3 cellular contexts compared by ENCODE assay signal in the genomic region with DNA sequence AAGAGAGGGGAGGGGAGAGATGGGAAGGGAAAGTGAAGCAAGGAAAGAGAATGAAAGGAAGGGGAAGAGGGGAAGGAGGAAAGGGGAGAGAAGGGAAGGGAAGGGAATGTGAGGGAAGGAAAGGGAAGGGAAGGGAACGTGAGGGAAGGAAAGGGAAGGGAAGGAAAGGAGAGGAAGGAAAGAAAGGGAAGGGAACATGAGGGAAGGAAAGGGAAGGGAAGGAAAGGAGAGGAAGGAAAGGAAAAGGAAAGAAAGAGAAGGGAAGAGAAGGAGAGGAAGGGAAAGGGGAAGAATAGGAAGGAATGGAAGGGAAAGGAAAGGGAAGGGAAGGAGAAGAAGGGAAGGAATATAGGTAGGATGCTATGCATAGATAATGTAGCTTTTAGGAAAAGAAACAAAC.
A peak's percentile ranks its signal among the peaks of the same experiment; 100 is the strongest.
TF ChIP-seq lines count a peak whose summit lies in the region.

No MANE protein-coding gene starts in this region.

TF ChIP-seq in A549, 52 proteins besides CTCF, POLR2A, EP300 and RAD21 (continued from another document):
- no peak for TF ChIP-seq BHLHE40 (IDR thresholded peaks at IDR 0.05; ENCODE audit: low read depth, low read length)
- no peak for TF ChIP-seq POLR2AphosphoS2 (conservative IDR thresholded peaks at IDR 0.05; ENCODE audit: low read length)
- TF ChIP-seq NFE2L2 (conservative IDR thresholded peaks at IDR 0.05; ENCODE audit: low read length), result no peak
- no peak for TF ChIP-seq NR3C1 (IDR thresholded peaks at IDR 0.05)
- no peak for TF ChIP-seq FOXS1 (CRISPR knock-in tag; IDR thresholded peaks at IDR 0.05)
- TF ChIP-seq HEYL (CRISPR knock-in tag; IDR thresholded peaks at IDR 0.05), result no peak
- no peak for TF ChIP-seq TFCP2L1 (CRISPR knock-in tag; IDR thresholded peaks at IDR 0.05)
- TF ChIP-seq ZSCAN20 (CRISPR knock-in tag; IDR thresholded peaks at IDR 0.05), result no peak
- TF ChIP-seq RFX5 (IDR thresholded peaks at IDR 0.05), result no peak
- no peak for TF ChIP-seq HOXA7 (CRISPR knock-in tag; IDR thresholded peaks at IDR 0.05)
- no peak for TF ChIP-seq GATA3 (IDR thresholded peaks at IDR 0.05; ENCODE audit: borderline replicate concordance)
- no peak for TF ChIP-seq SMC3 (IDR thresholded peaks at IDR 0.05)
- TF ChIP-seq SREBF2 (IDR thresholded peaks at IDR 0.05), result no peak

TF ChIP-seq in HEK293, 187 proteins besides CTCF, POLR2A, EP300 and RAD21 (continued from another document):
- no peak for TF ChIP-seq ZBTB26 (tag by site-specific recombination; optimal IDR thresholded peaks at IDR 0.05)
- no peak for TF ChIP-seq ZXDB (tag by site-specific recombination; IDR thresholded peaks at IDR 0.05)
- TF ChIP-seq ZNF658 (tag by site-specific recombination; IDR thresholded peaks at IDR 0.05), result peak; percentile 68; the same call in 1 of the 2 replicates
- TF ChIP-seq ZNF776 (tag by site-specific recombination; IDR thresholded peaks at IDR 0.05; ENCODE audit: borderline replicate concordance), result 0 out of 2 replicates have a peak, but pooled peaks have one; percentile 66
- TF ChIP-seq ZNF529 (tag by site-specific recombination; IDR thresholded peaks at IDR 0.05; ENCODE audit: insufficient replicate concordance), result no peak
- TF ChIP-seq ZBTB48 (tag by site-specific recombination; IDR thresholded peaks at IDR 0.05), result peak; percentile 62
- TF ChIP-seq, protein P1, sequence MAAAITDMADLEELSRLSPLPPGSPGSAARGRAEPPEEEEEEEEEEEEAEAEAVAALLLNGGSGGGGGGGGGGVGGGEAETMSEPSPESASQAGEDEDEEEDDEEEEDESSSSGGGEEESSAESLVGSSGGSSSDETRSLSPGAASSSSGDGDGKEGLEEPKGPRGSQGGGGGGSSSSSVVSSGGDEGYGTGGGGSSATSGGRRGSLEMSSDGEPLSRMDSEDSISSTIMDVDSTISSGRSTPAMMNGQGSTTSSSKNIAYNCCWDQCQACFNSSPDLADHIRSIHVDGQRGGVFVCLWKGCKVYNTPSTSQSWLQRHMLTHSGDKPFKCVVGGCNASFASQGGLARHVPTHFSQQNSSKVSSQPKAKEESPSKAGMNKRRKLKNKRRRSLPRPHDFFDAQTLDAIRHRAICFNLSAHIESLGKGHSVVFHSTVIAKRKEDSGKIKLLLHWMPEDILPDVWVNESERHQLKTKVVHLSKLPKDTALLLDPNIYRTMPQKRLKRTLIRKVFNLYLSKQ (tag by site-specific recombination; IDR thresholded peaks at IDR 0.05; ENCODE audit: borderline replicate concordance), result no peak
- TF ChIP-seq ZNF530 (tag by site-specific recombination; IDR thresholded peaks at IDR 0.05; ENCODE audit: low read depth), result peak; percentile 84
- no peak for TF ChIP-seq ZNF2 (tag by site-specific recombination; IDR thresholded peaks at IDR 0.05)
- no peak for TF ChIP-seq ZBTB8A (tag by site-specific recombination; IDR thresholded peaks at IDR 0.05)
- no peak for TF ChIP-seq ZNF629 (tag by site-specific recombination; IDR thresholded peaks at IDR 0.05)
- no peak for TF ChIP-seq ZNF16 (tag by site-specific recombination; IDR thresholded peaks at IDR 0.05; ENCODE audit: low read depth)

TF ChIP-seq in K562, 482 proteins besides CTCF, POLR2A, EP300 and RAD21 (continued from another document):
- 0 out of 4 replicates have a peak, but pooled peaks of 1 of the 2 experiments have one; percentile 55 for TF ChIP-seq BCLAF1 (IDR thresholded peaks at IDR 0.05; ENCODE audit: borderline replicate concordance in 1 of 2, control insufficient read depth in 1 of 2, low read depth in 2 of 2, low read length in 1 of 2)
- no peak for TF ChIP-seq HNRNPUL1 (IDR thresholded peaks at IDR 0.05; ENCODE audit: low read length)
- peak; percentile 12 for TF ChIP-seq CREBBP (IDR thresholded peaks at IDR 0.05; ENCODE audit: low read depth, low read length)
- TF ChIP-seq REST (CRISPR knock-in tag; IDR thresholded peaks at IDR 0.05; ENCODE audit: low read depth), result no peak
- TF ChIP-seq ARID3B (CRISPR knock-in tag; IDR thresholded peaks at IDR 0.05; ENCODE audit: borderline replicate concordance), result no peak
TF ChIP-seq in K562: peak in this region for 2.
